ENCODE assay signal across 16 cellular contexts in the genomic region with DNA sequence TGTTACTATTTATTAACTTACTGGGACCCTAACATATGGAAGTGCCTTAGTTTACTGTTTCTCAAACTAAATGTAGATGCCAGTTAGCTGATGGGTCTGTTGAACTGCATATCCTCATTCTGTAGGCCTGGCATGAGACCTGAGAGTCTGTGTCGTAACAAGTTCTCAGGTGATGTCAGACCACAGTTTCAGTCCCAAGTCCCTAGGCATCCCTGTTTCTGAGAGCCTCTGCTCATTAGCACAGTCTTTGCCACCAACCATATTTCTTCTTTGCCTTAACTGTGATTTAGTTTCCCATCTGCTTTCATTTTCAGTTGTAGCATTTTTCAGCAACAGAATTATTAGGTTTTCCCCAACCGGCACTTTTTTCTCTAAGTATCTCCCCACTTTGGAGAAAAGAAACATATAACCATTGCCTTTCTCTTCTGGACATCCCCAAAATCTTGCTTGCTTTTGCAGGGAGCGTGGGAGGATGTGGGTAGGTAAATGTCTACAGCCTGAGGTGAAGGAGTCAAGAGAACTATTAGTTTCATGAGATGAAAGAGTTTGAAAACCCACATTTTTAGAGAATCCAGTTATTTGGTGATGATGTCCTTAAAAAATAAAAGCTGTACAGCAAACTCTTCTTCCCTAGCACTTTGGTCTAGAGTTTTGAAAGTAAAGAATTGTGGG.
DNase-seq lines count a peak whose midpoint lies in the region; ATAC-seq, FAIRE-seq and TF ChIP-seq lines count a peak whose summit lies in the region.
"Had no signal": no experiment of that assay in that cellular context is flagged by ENCODE, and none has a peak within 500 bp of the region (broad histone marks: within the 10 kb centered on the region; RNA-seq: fewer than 3 reads in every experiment).

No MANE protein-coding gene starts in this region.

- H2AFZ ChIP-seq in DND-41 (ENCODE audit: low read depth, low read length) (no peak overlapping the region), KMS-11 (ENCODE audit: low read depth) (peak overlapping the region; percentile 6)

- H3K4me2 ChIP-seq in DND-41 (ENCODE audit: insufficient read depth, low read length) (peak overlapping the region; percentile 25; the same call in 1 of the 2 replicates), KMS-11 (peak overlapping the region; percentile 59)
- H3K4me2 ChIP-seq: A549 had no signal

- peaks cover 13% of the 10 kb centered on the region; the same call in 1 of the 2 replicates for H3K4me1 ChIP-seq in DND-41 (ENCODE audit: insufficient read depth, low read length)
- H3K4me1 ChIP-seq in KMS-11 (ENCODE audit: low read depth, poor library complexity, severe bottlenecking), result peaks cover 33% of the 10 kb centered on the region
- no peaks in the 10 kb centered on the region for H3K4me1 ChIP-seq in CD8-positive, alpha-beta memory T cell (ENCODE audit: insufficient read depth, low read length)
- H3K4me1 ChIP-seq: A549 had no signal

- CTCF ChIA-PET in CD8-positive, alpha-beta memory T cell (lab: Charles Lee), result no interaction called here

- DNase-seq in DND-41 (no peak), KG1 (lab: John Stamatoyannopoulos, UW) (no peak), urothelium cell line (ENCODE audit: low spot score) (no peak)
- no peak for DNase-seq in stimulated activated CD4-positive, alpha-beta T cell treated with anti-CD3 and anti-CD28 coated beads, Interleukin-4, amount 100 ng/mL, for 1 hour
- no peak for DNase-seq in CD8-positive, alpha-beta memory T cell
- DNase-seq: activated CD4-positive, alpha-beta T cell treated with anti-CD3 and anti-CD28 coated beads, Interleukin-2, amount 10 ng/mL, durations not matched to agents 24 days and 14 days; amniotic stem cell; NCI-H1105 treated with DMSO at 0.1 percent for 48 hours; NCI-H446; nucleus accumbens; stimulated activated CD8-positive, alpha-beta memory T cell treated with anti-CD3 and anti-CD28 coated beads, Interleukin-4, amount 100 ng/mL, for 48 hours had no signal

- H3K4me3 Mint-ChIP-seq in CD8-positive, alpha-beta memory T cell, result no peak overlapping the region
- H3K4me3 Mint-ChIP-seq: activated CD4-positive, alpha-beta T cell treated with anti-CD3 and anti-CD28 coated beads, Interleukin-2, amount 10 ng/mL, durations not matched to agents 24 days and 14 days; type B pancreatic cell had no signal

- no peaks in the 10 kb centered on the region for H3K9me3 ChIP-seq in DND-41 (ENCODE audit: insufficient read depth, low read length, severe bottlenecking)
- no peaks in the 10 kb centered on the region for H3K9me3 ChIP-seq in CD8-positive, alpha-beta memory T cell (ENCODE audit: low read length)
- H3K9me3 ChIP-seq: A549 had no signal

- FAIRE-seq in urothelium cell line (lab: Jason Lieb, UNC), result no peak
- FAIRE-seq: A549 had no signal

- peak; percentile 60 for ATAC-seq in DND-41 (ENCODE audit: insufficient read depth, low read depth)
- peak; percentile 63 for ATAC-seq in GM19372 (IDR thresholded peaks at IDR 0.05; ENCODE audit: low read depth, unreplicated experiment)
- ATAC-seq in HG02798 (IDR thresholded peaks at IDR 0.05; ENCODE audit: poor library complexity, unreplicated experiment), result peak; percentile 64

- H3K9me3 Mint-ChIP-seq in CD8-positive, alpha-beta memory T cell, result no peaks in the 10 kb centered on the region
- H3K9me3 Mint-ChIP-seq: activated CD4-positive, alpha-beta T cell treated with anti-CD3 and anti-CD28 coated beads, Interleukin-2, amount 10 ng/mL, durations not matched to agents 24 days and 14 days; type B pancreatic cell had no signal

- POLR2A ChIA-PET in CD8-positive, alpha-beta memory T cell (lab: Charles Lee), result no interaction called here

- no peaks in the 10 kb centered on the region for H3K79me2 ChIP-seq in DND-41 (ENCODE audit: insufficient read depth, low read length)
- H3K79me2 ChIP-seq in KMS-11 (ENCODE audit: insufficient read depth, low read depth), result no peaks in the 10 kb centered on the region

- H3K27ac Mint-ChIP-seq in CD8-positive, alpha-beta memory T cell, result no peak overlapping the region
- H3K27ac Mint-ChIP-seq: activated CD4-positive, alpha-beta T cell treated with anti-CD3 and anti-CD28 coated beads, Interleukin-2, amount 10 ng/mL, durations not matched to agents 24 days and 14 days; type B pancreatic cell had no signal

- H3K4me3 ChIP-seq in DND-41 (ENCODE audit: low read depth in 1 of 2, low read length in 2 of 2), result no peak overlapping the region
- H3K4me3 ChIP-seq in KMS-11 (IDR thresholded peaks at IDR 0.05; ENCODE audit: insufficient read depth, low read depth, low read length), result no peak overlapping the region
- H3K4me3 ChIP-seq in CD8-positive, alpha-beta memory T cell (ENCODE audit: low read length), result no peak overlapping the region
- H3K4me3 ChIP-seq: A549 had no signal

- H3K36me3 Mint-ChIP-seq in CD8-positive, alpha-beta memory T cell, result no peaks in the 10 kb centered on the region
- H3K36me3 Mint-ChIP-seq: type B pancreatic cell had no signal

- H3K27me3 Mint-ChIP-seq in CD8-positive, alpha-beta memory T cell, result peaks cover 4 to 22% of the 10 kb centered on the region in 2 donors

- TF ChIP-seq CTCF in DND-41 (IDR thresholded peaks at IDR 0.05; ENCODE audit: borderline replicate concordance, extremely low read depth, low read length, poor library complexity, severe bottlenecking), result no peak
- no peak for TF ChIP-seq CTCF in KMS-11 (conservative IDR thresholded peaks at IDR 0.05; ENCODE audit: low read depth, low read length)

- no peaks in the 10 kb centered on the region for H3K27me3 ChIP-seq in DND-41 (ENCODE audit: insufficient read depth, low read length, poor library complexity)
- H3K27me3 ChIP-seq in KMS-11 (ENCODE audit: insufficient read depth, low read depth), result no peaks in the 10 kb centered on the region
- no peaks in the 10 kb centered on the region for H3K27me3 ChIP-seq in CD8-positive, alpha-beta memory T cell (ENCODE audit: insufficient read depth, low read length, poor library complexity, severe bottlenecking)

- H3K36me3 ChIP-seq in DND-41 (ENCODE audit: insufficient read depth, low read length), result no peaks in the 10 kb centered on the region
- H3K36me3 ChIP-seq in KMS-11 (ENCODE audit: insufficient read depth), result no peaks in the 10 kb centered on the region
- H3K36me3 ChIP-seq in CD8-positive, alpha-beta memory T cell (ENCODE audit: insufficient read depth, low read length), result no peaks in the 10 kb centered on the region

- H3K27ac ChIP-seq in DND-41 (ENCODE audit: low read length), result no peak overlapping the region
- H3K27ac ChIP-seq in KMS-11, result peak overlapping the region; percentile 66
- H3K27ac ChIP-seq in CD8-positive, alpha-beta memory T cell (ENCODE audit: low read depth, low read length), result no peak overlapping the region
- H3K27ac ChIP-seq: A549 had no signal

- H4K20me1 ChIP-seq in DND-41 (ENCODE audit: insufficient read depth, low read length) (no peaks in the 10 kb centered on the region), KMS-11 (ENCODE audit: insufficient read depth) (no peaks in the 10 kb centered on the region)

- H3K4me1 Mint-ChIP-seq in CD8-positive, alpha-beta memory T cell, result peaks cover 0 to 9% (median 2%) of the 10 kb centered on the region in 3 donors
- H3K4me1 Mint-ChIP-seq: activated CD4-positive, alpha-beta T cell treated with anti-CD3 and anti-CD28 coated beads, Interleukin-2, amount 10 ng/mL, durations not matched to agents 24 days and 14 days had no signal

- H3K9ac ChIP-seq in DND-41 (ENCODE audit: low read depth, low read length), result no peak overlapping the region
- peak overlapping the region; percentile 14; the same call in 1 of the 2 replicates for H3K9ac ChIP-seq in KMS-11
